1 cellular context compared by ENCODE assay signal in the genomic region with DNA sequence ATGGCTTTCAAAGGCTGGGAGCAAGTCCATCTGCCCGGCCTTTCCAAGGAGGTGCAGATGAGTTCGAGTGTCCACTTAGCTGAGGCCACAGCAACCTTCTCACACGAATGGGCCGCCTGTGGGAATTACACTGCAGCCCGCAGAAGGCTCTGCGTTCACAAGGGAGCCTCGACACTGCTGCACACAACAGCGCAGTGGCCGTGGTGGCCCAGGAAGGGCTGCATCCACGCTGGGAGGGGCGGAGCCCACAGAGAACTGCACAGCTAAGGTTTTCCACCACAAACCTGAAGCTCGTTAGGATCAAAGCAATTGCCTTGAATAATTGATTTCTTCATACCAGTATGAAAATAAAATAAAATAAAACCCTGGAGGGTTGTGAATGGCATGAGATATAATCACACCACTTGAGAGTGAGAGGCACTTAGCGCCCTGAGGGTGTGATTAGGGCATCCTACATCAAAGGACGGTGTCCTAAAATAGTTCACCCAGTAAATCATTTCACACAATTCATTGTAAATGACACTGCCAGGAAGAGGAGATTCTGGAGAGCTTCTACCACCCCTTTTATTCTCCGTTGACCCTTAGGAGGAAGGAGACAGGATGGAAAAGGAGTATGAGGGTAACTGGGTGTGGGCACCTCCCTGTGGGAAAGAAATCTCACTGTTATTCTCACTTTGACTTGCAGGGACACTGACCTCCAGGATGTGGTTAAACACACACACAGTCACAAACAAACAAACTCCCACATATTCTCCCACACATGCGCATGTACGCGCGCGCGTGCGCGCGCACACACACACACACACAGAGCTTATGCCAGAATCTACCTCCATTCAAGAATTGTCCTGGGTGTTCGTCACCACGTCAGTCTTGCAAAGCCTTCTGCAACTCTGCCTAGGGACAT.
TF ChIP-seq lines count a peak whose summit lies in the region.

No MANE protein-coding gene starts in this region.

TF ChIP-seq in GM12878, 131 proteins besides CTCF, POLR2A, EP300 and RAD21 (continued from another document):
- peak; percentile 68 to 81; a peak in 3 of 4 replicates for TF ChIP-seq IKZF2 (IDR thresholded peaks at IDR 0.05)
- TF ChIP-seq TCF12 (IDR thresholded peaks at IDR 0.05; ENCODE audit: low read depth, low read length): no peak
- peak in 1 of 2 experiments; percentile 57; a peak in 2 of 4 replicates for TF ChIP-seq BHLHE40 (IDR thresholded peaks at IDR 0.05; ENCODE audit: borderline replicate concordance in 1 of 2, low read depth in 2 of 2, low read length in 1 of 2)
- peak; percentile 43 for TF ChIP-seq SP1 (IDR thresholded peaks at IDR 0.05; ENCODE audit: low read depth, low read length)
- TF ChIP-seq CEBPZ (IDR thresholded peaks at IDR 0.05; ENCODE audit: low read depth, low read length): no peak
- TF ChIP-seq TCF7 (IDR thresholded peaks at IDR 0.05; ENCODE audit: borderline replicate concordance): peak; percentile 16; the same call in 1 of the 2 replicates
- peak; percentile 18; the same call in 1 of the 2 replicates for TF ChIP-seq ZNF687 (IDR thresholded peaks at IDR 0.05)
- TF ChIP-seq ZBTB33 (IDR thresholded peaks at IDR 0.05): peak; percentile 99
- TF ChIP-seq DPF2 (IDR thresholded peaks at IDR 0.05): peak; percentile 82; the same call in 1 of the 2 replicates
- TF ChIP-seq ZNF592 (IDR thresholded peaks at IDR 0.05): no peak
- peak; percentile 89 for TF ChIP-seq IKZF1 (conservative IDR thresholded peaks at IDR 0.05)
- TF ChIP-seq GATAD2B (conservative IDR thresholded peaks at IDR 0.05; ENCODE audit: low read depth): peak; percentile 62; the same call in 1 of the 2 replicates
- peak; percentile 54; the same call in 1 of the 2 replicates for TF ChIP-seq ATF2 (IDR thresholded peaks at IDR 0.05; ENCODE audit: low read length)
- no peak for TF ChIP-seq SREBF2 (IDR thresholded peaks at IDR 0.05; ENCODE audit: low read length)
